8 cellular contexts compared by ENCODE assay signal in the genomic region with DNA sequence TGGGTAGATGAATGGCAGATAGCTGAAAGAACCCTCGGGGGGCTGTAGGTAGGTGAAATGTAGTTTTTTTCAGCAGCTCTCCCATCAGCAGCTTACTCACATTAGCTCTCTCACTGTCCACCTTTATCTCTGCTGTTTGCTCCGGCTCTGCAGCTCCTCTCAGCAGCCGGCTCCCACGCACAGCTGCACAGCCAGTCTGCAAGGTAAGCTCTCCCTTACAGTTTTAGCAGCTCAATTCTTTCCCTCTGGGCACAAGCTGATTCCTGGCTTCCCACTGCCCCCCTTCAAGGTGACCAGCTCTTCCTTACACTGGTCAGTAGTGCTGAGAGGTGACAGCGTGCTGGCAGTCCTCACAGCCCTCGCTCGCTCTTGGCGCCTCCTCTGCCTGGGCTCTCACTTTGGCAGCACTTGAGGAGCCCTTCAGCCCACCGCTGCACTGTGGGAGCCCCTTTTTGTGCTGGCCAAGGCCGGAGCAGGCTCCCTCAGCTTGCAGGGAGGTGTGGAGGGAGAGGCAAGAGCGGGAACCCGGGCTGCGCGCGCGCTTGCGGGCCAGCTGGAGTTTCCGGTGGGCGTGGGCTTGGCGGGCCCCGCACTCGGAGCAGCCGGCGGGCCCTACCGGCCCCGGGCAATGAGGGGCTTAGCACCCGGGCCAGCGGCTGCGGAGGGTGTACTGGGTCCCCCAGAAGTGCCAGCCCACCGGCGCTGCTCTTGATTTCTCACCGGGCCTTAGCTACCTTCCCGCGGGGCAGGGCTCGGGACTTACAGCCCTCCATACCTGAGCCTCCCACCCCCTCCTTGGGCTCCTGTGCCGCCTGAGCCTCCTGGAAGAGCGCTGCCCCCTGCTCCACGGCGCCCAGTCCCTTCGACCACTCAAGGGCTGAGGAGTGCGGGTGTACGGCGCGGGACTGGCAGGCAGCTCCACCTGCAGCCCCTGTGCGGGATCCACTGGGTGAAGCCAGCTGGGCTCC.
"Had no signal": no experiment of that assay in that cellular context is flagged by ENCODE, and none has a peak within 500 bp of the region (broad histone marks: within the 10 kb centered on the region; RNA-seq: fewer than 3 reads in every experiment).

No MANE protein-coding gene starts in this region.

- H3K4me2 ChIP-seq: hepatocyte had no signal

- H3K27ac ChIP-seq: brain microvascular endothelial cell, hepatocyte, prostate gland, sigmoid colon had no signal

- H3K27me3 ChIP-seq: brain microvascular endothelial cell, hepatocyte, sigmoid colon had no signal

- H3K4me3 ChIP-seq: hepatocyte, prostate gland, sigmoid colon had no signal

- H3K9me3 ChIP-seq: prostate gland, sigmoid colon had no signal

- H3K36me3 ChIP-seq: brain microvascular endothelial cell, prostate gland, sigmoid colon had no signal

- DNase-seq: activated naive CD8-positive, alpha-beta T cell treated with anti-CD3 and anti-CD28 coated beads for 36 hours; brain microvascular endothelial cell; endodermal cell; sigmoid colon; stimulated activated CD4-positive, alpha-beta T cell treated with anti-CD3 and anti-CD28 coated beads, Interleukin-2, amount 100 ng/mL, for 24 hours had no signal

- H2AFZ ChIP-seq: hepatocyte had no signal

- H3K4me1 ChIP-seq: prostate gland, sigmoid colon had no signal

- H3K79me2 ChIP-seq: hepatocyte had no signal

- ATAC-seq: activated CD4-positive, CD25-positive, alpha-beta regulatory T cell treated with anti-CD3 and anti-CD28 coated beads, Interleukin-2, amount 50 U/mL, for 24 hours had no signal
